17 cellular contexts compared by ENCODE assay signal in the genomic region with DNA sequence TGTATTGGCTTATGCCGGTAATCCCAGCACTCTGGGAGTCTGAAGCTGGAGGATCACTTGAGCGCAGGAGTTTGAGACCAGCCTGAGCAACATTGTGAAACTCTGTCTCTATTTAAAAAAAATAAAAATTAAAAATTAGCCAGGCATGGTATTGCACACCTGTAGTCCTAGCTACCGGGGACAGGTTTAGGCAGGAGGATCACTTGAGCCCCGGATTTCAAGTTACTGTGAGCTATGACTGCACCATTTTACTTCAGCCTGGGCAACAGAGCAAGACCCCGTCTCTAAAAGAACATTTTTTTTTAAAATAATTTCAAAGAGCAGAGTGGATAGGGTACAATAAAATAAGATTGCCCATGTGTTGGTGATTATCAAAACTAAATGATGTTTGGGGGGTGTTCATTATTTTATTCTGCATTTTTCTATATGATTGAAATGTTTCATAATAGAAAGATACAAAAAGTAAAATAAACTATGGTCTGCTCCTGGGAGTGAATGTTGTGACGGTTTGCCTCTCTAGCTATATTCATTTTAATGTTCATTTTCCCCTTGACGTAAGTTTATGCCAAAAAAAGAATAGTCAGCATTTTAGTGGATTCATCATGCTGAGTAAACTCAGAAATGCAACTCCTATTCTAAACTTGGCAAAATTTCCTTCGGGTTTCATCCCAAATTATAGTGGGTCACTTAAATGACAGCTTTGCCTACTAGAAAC.
DNase-seq lines count a peak whose midpoint lies in the region; ATAC-seq, FAIRE-seq and TF ChIP-seq lines count a peak whose summit lies in the region.
"Had no signal": no experiment of that assay in that cellular context is flagged by ENCODE, and none has a peak within 500 bp of the region (broad histone marks: within the 10 kb centered on the region; RNA-seq: fewer than 3 reads in every experiment).

No MANE protein-coding gene starts in this region.

- no peak overlapping the region for H3K9ac ChIP-seq in GM23248
- peak overlapping the region; percentile 70 for H3K9ac ChIP-seq in PC-3 (ENCODE audit: low read length)
- H3K9ac ChIP-seq in H1 (replicated peaks in 1 of 4; ENCODE audit: extremely low read depth in 1 of 4, low read depth in 3 of 4, low read length in 3 of 4): no peak overlapping the region
- H3K9ac ChIP-seq: BLaER1 treated with 17β-estradiol and CSF1 and Interleukin-3, amounts not matched to agents 10 nM and 100 nM; parathyroid adenoma had no signal

- H3F3A ChIP-seq in GM23248 (ENCODE audit: insufficient read depth) (peaks cover 11% of the 10 kb centered on the region), PC-3 (ENCODE audit: low read length, unreplicated experiment) (peaks cover 14% of the 10 kb centered on the region)

- H3K36me3 Mint-ChIP-seq in mesothelial cell of epicardium: no peaks in the 10 kb centered on the region
- H3K36me3 Mint-ChIP-seq in stimulated activated memory B cell treated with anti-CD40 and anti-IgM and Interleukin-4, amounts not matched to agents 10 μg/mL and 1 μg/mL and 100 μg/mL, for 72 hours: no peaks in the 10 kb centered on the region
- H3K36me3 Mint-ChIP-seq: natural killer cell treated with Interleukin-12 subunit alpha and Interleukin-12 subunit beta and Interleukin-15 and Interleukin-18, amount 100 ng/mL, for 72 hours had no signal

- H3K9me3 ChIP-seq in GM23248 (ENCODE audit: low read depth) (no peaks in the 10 kb centered on the region), PC-3 (ENCODE audit: low read length) (no peaks in the 10 kb centered on the region), H1 (ENCODE audit: insufficient read depth in 2 of 2, low read depth in 1 of 2, low read length in 1 of 2) (no peaks in the 10 kb centered on the region)
- H3K9me3 ChIP-seq: heart left ventricle, left lung had no signal

- POLR2A ChIA-PET in PC-3 (lab: Charles Lee; ENCODE audit: unreplicated experiment): interaction anchor here (0.7 kb wide), 1 partner anchor 230 kb away, joined by 4 read pairs; no protein-coding TSS in a partner anchor
- POLR2A ChIA-PET in H1 (lab: Charles Lee; ENCODE audit: partially characterized antibody): no interaction called here

- no peak overlapping the region for H3K4me2 ChIP-seq in GM23248 (ENCODE audit: unreplicated experiment)
- H3K4me2 ChIP-seq in PC-3 (ENCODE audit: low read length): peak overlapping the region; percentile 78
- H3K4me2 ChIP-seq in H1 (ENCODE audit: insufficient read depth in 1 of 2, low read depth in 2 of 2, low read length in 2 of 2): no peak overlapping the region

- H2BK5ac ChIP-seq in H1 (ENCODE audit: low read depth, low read length): no peak overlapping the region

- CTCF ChIA-PET in PC-3 (lab: Charles Lee): no interaction called here
- CTCF ChIA-PET in H1 (lab: Charles Lee; ENCODE audit: partially characterized antibody): interaction anchor here (1.2 kb wide), 1 partner anchor 441 kb away, joined by 3 read pairs; no protein-coding TSS in a partner anchor

- no peak overlapping the region for H3K23ac ChIP-seq in H1 (ENCODE audit: insufficient read length)

- no peak overlapping the region for H3K27ac ChIP-seq in GM23248
- peak overlapping the region; percentile 96 for H3K27ac ChIP-seq in PC-3 (ENCODE audit: low read length)
- H3K27ac ChIP-seq in H1 (ENCODE audit: low read depth, low read length): no peak overlapping the region
- H3K27ac ChIP-seq: BLaER1 treated with 17β-estradiol and CSF1 and Interleukin-3, amounts not matched to agents 10 nM and 100 nM; heart left ventricle; left lung; parathyroid adenoma had no signal

- intact Hi-C loops in PC-3 (cut with micrococcal nuclease): loop anchor here (1.0 to 10.0 kb wide), 3 partner anchors 94 to 477 kb away; no protein-coding TSS in a partner anchor

- H3K79me2 ChIP-seq in GM23248 (ENCODE audit: insufficient read depth): no peaks in the 10 kb centered on the region
- H3K79me2 ChIP-seq in PC-3 (ENCODE audit: low read length): no peaks in the 10 kb centered on the region
- H3K79me2 ChIP-seq in H1 (ENCODE audit: control insufficient read depth in 1 of 2, insufficient read depth in 2 of 2, low read length in 2 of 2): no peaks in the 10 kb centered on the region
- H3K79me2 ChIP-seq: parathyroid adenoma had no signal

- 83 to 85% methylated on average over 8 of the region's 8 CpGs for WGBS in GM23248 (ENCODE audit: low coverage in 1 of 2, low lambda C conversion rate in 2 of 2, missing lambda C conversion rate in 2 of 2), 2 experiments
- WGBS in H1 (ENCODE audit: extremely low coverage in 1 of 2, insufficient coverage in 1 of 2, insufficient read length in 1 of 2, insufficient replicate concordance in 2 of 2, low coverage in 1 of 2, low lambda C conversion rate in 2 of 2, missing lambda C conversion rate in 1 of 2), 2 experiments: 92% methylated on average over 8 of the region's 8 CpGs; no CpG with 5 or more reads in 1 of the 2 experiments

- H2BK15ac ChIP-seq in H1 (ENCODE audit: low read length): no peak overlapping the region

- H3K23me2 ChIP-seq in H1 (ENCODE audit: low read depth, low read length): no peaks in the 10 kb centered on the region

- H3K4me3 ChIP-seq in GM23248: no peak overlapping the region
- H3K4me3 ChIP-seq in PC-3 (ENCODE audit: low read length): peak overlapping the region; percentile 3; the same call in 1 of the 2 replicates
- no peak overlapping the region for H3K4me3 ChIP-seq in H1 (ENCODE audit: extremely low read depth in 1 of 4, insufficient read depth in 2 of 4, low read depth in 3 of 4, low read length in 4 of 4)
- H3K4me3 ChIP-seq: BLaER1 treated with 17β-estradiol and CSF1 and Interleukin-3, amounts not matched to agents 10 nM and 100 nM; heart left ventricle; left lung had no signal

- TF ChIP-seq RAD21 in H1 (IDR thresholded peaks at IDR 0.05 in 1 of 2, conservative IDR thresholded peaks at IDR 0.05 in 1 of 2; ENCODE audit: low read depth in 2 of 2, low read length in 2 of 2): no peak

- H3K27me3 ChIP-seq in GM23248 (replicated peaks; ENCODE audit: insufficient read depth) (no peaks in the 10 kb centered on the region), PC-3 (ENCODE audit: low read length) (no peaks in the 10 kb centered on the region), H1 (replicated peaks in 1 of 4; ENCODE audit: control insufficient read depth in 3 of 4, extremely low read depth in 1 of 4, insufficient read depth in 3 of 4, low read length in 3 of 4) (no peaks in the 10 kb centered on the region)
- H3K27me3 ChIP-seq: BLaER1 treated with 17β-estradiol and CSF1 and Interleukin-3, amounts not matched to agents 10 nM and 100 nM; heart left ventricle; left lung had no signal

- H4K91ac ChIP-seq in H1 (replicated peaks; ENCODE audit: insufficient read length, low read length): no peak overlapping the region

- H3K18ac ChIP-seq in H1 (ENCODE audit: extremely low read depth, low read length): no peak overlapping the region

- H2BK120ac ChIP-seq in H1 (replicated peaks; ENCODE audit: low read depth, low read length): no peak overlapping the region

- H2AK5ac ChIP-seq in H1 (ENCODE audit: low read depth, low read length): no peak overlapping the region

- FAIRE-seq in H1 (lab: Jason Lieb, UNC): no peak

- H3K4me3 Mint-ChIP-seq in mesothelial cell of epicardium: no peak overlapping the region
- no peak overlapping the region for H3K4me3 Mint-ChIP-seq in stimulated activated memory B cell treated with anti-CD40 and anti-IgM and Interleukin-4, amounts not matched to agents 10 μg/mL and 1 μg/mL and 100 μg/mL, for 72 hours
- H3K4me3 Mint-ChIP-seq: natural killer cell treated with Interleukin-12 subunit alpha and Interleukin-12 subunit beta and Interleukin-15 and Interleukin-18, amount 100 ng/mL, for 72 hours had no signal

- no peaks in the 10 kb centered on the region for H4K20me1 ChIP-seq in GM23248 (ENCODE audit: insufficient read depth)
- H4K20me1 ChIP-seq in PC-3 (ENCODE audit: low read length): no peaks in the 10 kb centered on the region
- no peaks in the 10 kb centered on the region for H4K20me1 ChIP-seq in H1 (replicated peaks in 1 of 2; ENCODE audit: control insufficient read depth in 1 of 2, insufficient read depth in 2 of 2, low read length in 2 of 2)
- H4K20me1 ChIP-seq: BLaER1 treated with 17β-estradiol and CSF1 and Interleukin-3, amounts not matched to agents 10 nM and 100 nM had no signal

- no TSS peak for BruUV-seq in PC-3 (replicated peaks; lab: Mats Ljungman, UMichigan)

- no peak overlapping the region for H2BK12ac ChIP-seq in H1 (ENCODE audit: low read depth, low read length)

- H3K4me1 ChIP-seq in GM23248 (ENCODE audit: insufficient read depth) (peaks cover 29% of the 10 kb centered on the region), PC-3 (ENCODE audit: insufficient read depth, low read length) (peaks cover 48% of the 10 kb centered on the region), H1 (replicated peaks in 1 of 4; ENCODE audit: control insufficient read depth in 3 of 4, insufficient read depth in 4 of 4, low read length in 3 of 4) (peaks cover 0 to 18% (median 0%) of the 10 kb centered on the region in 4 experiments; a peak in 3 of 7 replicates)
- H3K4me1 ChIP-seq: parathyroid adenoma had no signal

- H3K27me3 Mint-ChIP-seq in mesothelial cell of epicardium (ENCODE audit: low read depth): no peaks in the 10 kb centered on the region
- no peaks in the 10 kb centered on the region for H3K27me3 Mint-ChIP-seq in stimulated activated memory B cell treated with anti-CD40 and anti-IgM and Interleukin-4, amounts not matched to agents 10 μg/mL and 1 μg/mL and 100 μg/mL, for 72 hours
- H3K27me3 Mint-ChIP-seq: natural killer cell treated with Interleukin-12 subunit alpha and Interleukin-12 subunit beta and Interleukin-15 and Interleukin-18, amount 100 ng/mL, for 72 hours had no signal

- H3K56ac ChIP-seq in H1 (replicated peaks; ENCODE audit: insufficient read length, low read depth, low read length): no peak overlapping the region

- no peaks in the 10 kb centered on the region for H3K9me3 Mint-ChIP-seq in mesothelial cell of epicardium
- H3K9me3 Mint-ChIP-seq in stimulated activated memory B cell treated with anti-CD40 and anti-IgM and Interleukin-4, amounts not matched to agents 10 μg/mL and 1 μg/mL and 100 μg/mL, for 72 hours: no peaks in the 10 kb centered on the region
- H3K9me3 Mint-ChIP-seq: natural killer cell treated with Interleukin-12 subunit alpha and Interleukin-12 subunit beta and Interleukin-15 and Interleukin-18, amount 100 ng/mL, for 72 hours had no signal

- no peak overlapping the region for H3K4ac ChIP-seq in H1 (replicated peaks; ENCODE audit: insufficient read length, low read depth, low read length)

- no peak for TF ChIP-seq EP300 in H1 (IDR thresholded peaks at IDR 0.05; ENCODE audit: borderline replicate concordance in 1 of 2, low read depth in 2 of 2, low read length in 2 of 2)

- H4K8ac ChIP-seq in H1 (ENCODE audit: extremely low read depth, insufficient read depth, low read length): no peak overlapping the region

- no peak overlapping the region for H4K5ac ChIP-seq in H1 (ENCODE audit: insufficient read length, low read depth, low read length)

- H3K14ac ChIP-seq in H1 (ENCODE audit: insufficient read length): no peak overlapping the region

- H3K36me3 ChIP-seq in GM23248 (ENCODE audit: low read depth) (no peaks in the 10 kb centered on the region), PC-3 (ENCODE audit: low read depth, low read length) (no peaks in the 10 kb centered on the region), H1 (ENCODE audit: control insufficient read depth in 2 of 4, insufficient read depth in 4 of 4, low read length in 3 of 4) (no peaks in the 10 kb centered on the region)
- H3K36me3 ChIP-seq: BLaER1 treated with 17β-estradiol and CSF1 and Interleukin-3, amounts not matched to agents 10 nM and 100 nM; heart left ventricle; left lung had no signal

- H3K79me1 ChIP-seq in H1 (ENCODE audit: low read depth, low read length): no peaks in the 10 kb centered on the region

- DNase-seq in GM23248 (peak; percentile 19), PC-3 (no peak), H1 (ENCODE audit: low read depth in 1 of 2, low spot score in 2 of 2) (no peak), mesothelial cell of epicardium (ENCODE audit: low spot score in 2 of 2, unreplicated experiment in 2 of 2) (no peak)
- DNase-seq in activated CD4-positive, CD25-positive, alpha-beta regulatory T cell treated with anti-CD3 and anti-CD28 coated beads, Interleukin-2, amount 50 U/mL, for 72 hours: no peak
- DNase-seq: activated T-cell treated with anti-CD3 and anti-CD28 coated beads, Interleukin-2, amount 50 U/mL, for 1 hour; heart left ventricle; left lung; NCI-H1436 treated with DMSO at 0.1 percent for 48 hours; NCI-H524 treated with DMSO at 0.1 percent for 48 hours had no signal

- no peak overlapping the region for H2BK20ac ChIP-seq in H1 (ENCODE audit: low read length)

- ATAC-seq in PC-3 (no peak), GM21367 (IDR thresholded peaks at IDR 0.05; ENCODE audit: unreplicated experiment) (no peak), GM19395 (IDR thresholded peaks at IDR 0.05; ENCODE audit: unreplicated experiment) (no peak)
- ATAC-seq in stimulated activated memory B cell treated with anti-CD40 and anti-IgM and Interleukin-4, amounts not matched to agents 10 μg/mL and 1 μg/mL and 100 μg/mL, for 72 hours: no peak
- ATAC-seq: activated CD4-positive, CD25-positive, alpha-beta regulatory T cell treated with anti-CD3 and anti-CD28 coated beads, Interleukin-2, amount 50 U/mL, for 24 hours; natural killer cell treated with Interleukin-12 subunit alpha and Interleukin-12 subunit beta and Interleukin-15 and Interleukin-18, amount 100 ng/mL, for 72 hours had no signal

- TF ChIP-seq CTCF in PC-3 (conservative IDR thresholded peaks at IDR 0.05; ENCODE audit: low read depth, low read length) (no peak), H1 (IDR thresholded peaks at IDR 0.05; ENCODE audit: control extremely low read depth in 1 of 3, insufficient read depth in 1 of 3, low read depth in 1 of 3, low read length in 3 of 3) (no peak), mesothelial cell of epicardium (IDR thresholded peaks at IDR 0.05; ENCODE audit: unreplicated experiment) (no peak)

- in situ Hi-C loops in GM23248 (cut with MboI): no loop called here

- no peaks in the 10 kb centered on the region for H3K9me2 ChIP-seq in GM23248 (ENCODE audit: insufficient read depth)
- no peaks in the 10 kb centered on the region for H3K9me2 ChIP-seq in PC-3 (replicated peaks; ENCODE audit: low read length)

- TF ChIP-seq POLR2A in H1 (IDR thresholded peaks at IDR 0.05; ENCODE audit: control extremely low read depth in 1 of 2, low read depth in 2 of 2, low read length in 2 of 2): no peak

- H3K4me1 Mint-ChIP-seq in mesothelial cell of epicardium: peaks cover 56% of the 10 kb centered on the region
- H3K4me1 Mint-ChIP-seq in stimulated activated memory B cell treated with anti-CD40 and anti-IgM and Interleukin-4, amounts not matched to agents 10 μg/mL and 1 μg/mL and 100 μg/mL, for 72 hours: peaks cover 27% of the 10 kb centered on the region

- no peak overlapping the region for H2AFZ ChIP-seq in GM23248
- no peak overlapping the region for H2AFZ ChIP-seq in PC-3 (ENCODE audit: low read length)
- no peak overlapping the region for H2AFZ ChIP-seq in H1 (ENCODE audit: low read length)
- H2AFZ ChIP-seq: parathyroid adenoma had no signal

- H3K27ac Mint-ChIP-seq in mesothelial cell of epicardium: peak overlapping the region; percentile 86
- no peak overlapping the region for H3K27ac Mint-ChIP-seq in stimulated activated memory B cell treated with anti-CD40 and anti-IgM and Interleukin-4, amounts not matched to agents 10 μg/mL and 1 μg/mL and 100 μg/mL, for 72 hours
- H3K27ac Mint-ChIP-seq: natural killer cell treated with Interleukin-12 subunit alpha and Interleukin-12 subunit beta and Interleukin-15 and Interleukin-18, amount 100 ng/mL, for 72 hours had no signal
